8 cellular contexts compared by ENCODE assay signal in genomic region chr9:128067898-128068655, GRCh38. TPM values are rescaled to one million over a fixed set of nuclear protein-coding genes. Genes with fewer than 3 reads are reported as not detected.
DNase-seq lines count a peak whose midpoint lies in the region; ATAC-seq, FAIRE-seq and TF ChIP-seq lines count a peak whose summit lies in the region.

SLC25A25 (plus strand) TSS chr9:128068232; CDS start chr9:128068320, 88 bp downstream.

- H3K27ac ChIP-seq in OCI-LY3 (ENCODE audit: low read length) = peak within 1 kb of the TSS; percentile 95
- peak within 1 kb of the TSS; percentile 96 for H3K27ac ChIP-seq in endothelial cell of umbilical vein (ENCODE audit: insufficient read depth, low read depth, low read length)

- H3K27me3 Mint-ChIP-seq in Calu3 (ENCODE audit: unreplicated experiment) = no peaks in the 10 kb centered on the region

- H3K79me2 ChIP-seq in OCI-LY3 (ENCODE audit: low read length) = peaks cover 59% of the 10 kb centered on the region
- H3K79me2 ChIP-seq in endothelial cell of umbilical vein (ENCODE audit: control insufficient read depth, insufficient read depth, low read length) = peaks cover 42% of the 10 kb centered on the region

- H3K9me1 ChIP-seq in endothelial cell of umbilical vein (replicated peaks; ENCODE audit: control insufficient read depth, extremely low read depth, insufficient read depth, low read length) = no peaks in the 10 kb centered on the region

- no TSS peak for BruUV-seq in Calu3 (replicated peaks; lab: Mats Ljungman, UMichigan)
- BruUV-seq in endothelial cell of umbilical vein (replicated peaks; lab: Mats Ljungman, UMichigan) = no TSS peak

- H3K36me3 Mint-ChIP-seq in Calu3 (ENCODE audit: insufficient read depth, unreplicated experiment) = peaks cover 23% of the 10 kb centered on the region

- H3K27me3 ChIP-seq in OCI-LY3 (ENCODE audit: low read depth, low read length) (no peaks in the 10 kb centered on the region), endothelial cell of umbilical vein (ENCODE audit: control insufficient read depth in 2 of 2, insufficient read depth in 2 of 2, low read length in 2 of 2) (no peaks in the 10 kb centered on the region)

- intact Hi-C loops in Calu3 (cut with micrococcal nuclease; ENCODE audit: unreplicated experiment) = no loop called here
- intact Hi-C loops in endothelial cell of umbilical vein (cut with micrococcal nuclease) = loop anchor here (1.0 kb wide), 4 partner anchors 26 to 60 kb away; no protein-coding TSS in a partner anchor

- peaks cover 14% of the 10 kb centered on the region for H3K4me1 Mint-ChIP-seq in Calu3 (ENCODE audit: low read depth, unreplicated experiment)

- peak within 1 kb of the TSS; percentile 81; the same call in 1 of the 2 replicates for H2AFZ ChIP-seq in OCI-LY3 (ENCODE audit: low read depth, low read length)
- H2AFZ ChIP-seq in endothelial cell of umbilical vein (ENCODE audit: low read depth, low read length) = peak within 1 kb of the TSS; percentile 64

- DNase-seq in Calu3 (peak; percentile 99), HuH-7 (ENCODE audit: low spot score) (peak; percentile 98), endothelial cell of umbilical vein (ENCODE audit: low read depth, low spot score) (peak; percentile 100), middle frontal gyrus (ENCODE audit: extremely low spot score, low spot score) (peak; percentile 98)
- DNase-seq in activated CD8-positive, alpha-beta memory T cell treated with anti-CD3 and anti-CD28 coated beads, Interleukin-2, amount 50 U/mL, for 48 hours = peak; percentile 100
- peak; percentile 100 for DNase-seq in stimulated activated CD8-positive, alpha-beta memory T cell treated with anti-CD3 and anti-CD28 coated beads, Interleukin-2, amount 100 ng/mL, for 48 hours (ENCODE audit: low read depth in 2 of 2)

- peak within 1 kb of the TSS; percentile 99 for H3K9ac ChIP-seq in OCI-LY3 (ENCODE audit: low read length)
- H3K9ac ChIP-seq in endothelial cell of umbilical vein (replicated peaks; ENCODE audit: extremely low read depth, insufficient read depth, low read length) = peak within 1 kb of the TSS; percentile 92

- POLR2A ChIA-PET in endothelial cell of umbilical vein (lab: Charles Lee) = interaction anchor here (1.1 to 1.6 kb wide), 3 partner anchors 10 to 32 kb away, joined by 3 to 8 read pairs (median 3); no protein-coding TSS in a partner anchor

- H3K27ac Mint-ChIP-seq in Calu3 (ENCODE audit: unreplicated experiment) = peak within 1 kb of the TSS; percentile 56

- no peaks in the 10 kb centered on the region for H4K20me1 ChIP-seq in OCI-LY3 (ENCODE audit: insufficient read depth, low read length)
- no peaks in the 10 kb centered on the region for H4K20me1 ChIP-seq in endothelial cell of umbilical vein (replicated peaks; ENCODE audit: control insufficient read depth, extremely low read depth, insufficient read depth, low read length)

- H3K36me3 ChIP-seq in OCI-LY3 (replicated peaks; ENCODE audit: low read depth, low read length) = no peaks in the 10 kb centered on the region
- no peaks in the 10 kb centered on the region for H3K36me3 ChIP-seq in endothelial cell of umbilical vein (ENCODE audit: control insufficient read depth in 2 of 2, extremely low read depth in 1 of 2, insufficient read depth in 2 of 2, low read length in 2 of 2)

- CTCF ChIA-PET in Calu3 (lab: Charles Lee) (interaction anchor here (0.6 to 2.1 kb wide), 4 partner anchors 11 to 60 kb away, joined by 3 to 11 read pairs (median 4); no protein-coding TSS in a partner anchor), endothelial cell of umbilical vein (lab: Charles Lee) (interaction anchor here (0.6 to 2.1 kb wide), 12 partner anchors 11 to 125 kb away, joined by 3 to 10 read pairs (median 6); no protein-coding TSS in a partner anchor)

- dilution Hi-C loops in endothelial cell of umbilical vein (cut with MboI; ENCODE audit: extremely low pct_ligation_motif_present, low sequenced_read_pairs) = no loop called here

- peak; percentile 62 for ATAC-seq in GM21515 (IDR thresholded peaks at IDR 0.05; ENCODE audit: unreplicated experiment)

- H3K4me1 ChIP-seq in OCI-LY3 (ENCODE audit: low read length) (peaks cover 47% of the 10 kb centered on the region), endothelial cell of umbilical vein (ENCODE audit: control insufficient read depth, extremely low read depth, insufficient read depth, low read length) (peaks cover 25% of the 10 kb centered on the region)

- no peak for FAIRE-seq in endothelial cell of umbilical vein (lab: Jason Lieb, UNC)

- peak; percentile 61 for TF ChIP-seq POLR2A in endothelial cell of umbilical vein (IDR thresholded peaks at IDR 0.05; ENCODE audit: low read depth, low read length)

- H3K4me3 ChIP-seq in OCI-LY3 (ENCODE audit: low read length) (peak within 1 kb of the TSS; percentile 94), endothelial cell of umbilical vein (replicated peaks in 1 of 3; ENCODE audit: insufficient read depth in 1 of 3, low read depth in 1 of 3, low read length in 3 of 3) (peak within 1 kb of the TSS; percentile 30 to 79 (median 75))

- peak within 1 kb of the TSS; percentile 96 for H3K4me2 ChIP-seq in OCI-LY3 (ENCODE audit: low read length)
- H3K4me2 ChIP-seq in endothelial cell of umbilical vein (ENCODE audit: insufficient read depth, low read length) = peak within 1 kb of the TSS; percentile 87

- no peaks in the 10 kb centered on the region for H3K9me3 Mint-ChIP-seq in Calu3 (ENCODE audit: low read depth, unreplicated experiment)

- TF ChIP-seq CTCF in Calu3 (IDR thresholded peaks at IDR 0.05; ENCODE audit: unreplicated experiment) (no peak), OCI-LY3 (IDR thresholded peaks at IDR 0.05; ENCODE audit: low read depth, low read length) (no peak), endothelial cell of umbilical vein (IDR thresholded peaks at IDR 0.05; ENCODE audit: extremely low read depth in 1 of 2, insufficient read depth in 1 of 2, low read depth in 1 of 2, low read length in 2 of 2) (no peak)

- H3K4me3 Mint-ChIP-seq in Calu3 (ENCODE audit: low read depth, unreplicated experiment) = no peak within 1 kb of the TSS

- H3K9me3 ChIP-seq in OCI-LY3 (ENCODE audit: insufficient read depth, low read length) = no peaks in the 10 kb centered on the region
- H3K9me3 ChIP-seq in endothelial cell of umbilical vein (replicated peaks; ENCODE audit: control insufficient read depth, insufficient read depth, low read length) = no peaks in the 10 kb centered on the region

TF ChIP-seq in endothelial cell of umbilical vein, 7 proteins besides CTCF, POLR2A, EP300 and RAD21:
- TF ChIP-seq FOS (IDR thresholded peaks at IDR 0.05; ENCODE audit: borderline replicate concordance, insufficient read depth, low read length) = peak; percentile 26
- no peak for TF ChIP-seq JUN (IDR thresholded peaks at IDR 0.05; ENCODE audit: borderline replicate concordance, insufficient read depth, insufficient read length, low read depth)
- no peak for TF ChIP-seq GATA2 (IDR thresholded peaks at IDR 0.05; ENCODE audit: insufficient read depth, insufficient read length, low read depth, low read length)
- TF ChIP-seq EZH2 (IDR thresholded peaks at IDR 0.05; ENCODE audit: borderline replicate concordance, low read depth, low read length, severe bottlenecking) = no peak
- TF ChIP-seq POLR2AphosphoS5 (IDR thresholded peaks at IDR 0.05; ENCODE audit: insufficient read depth, low read depth, low read length) = peak; percentile 76
- TF ChIP-seq MYC (IDR thresholded peaks at IDR 0.05; ENCODE audit: low read depth, low read length) = no peak
TF ChIP-seq in endothelial cell of umbilical vein: peak in this region for 2.

RNA-seq across cellular contexts. Expression of gene SLC25A25, which starts in this region (rescaled TPM):
- 19.5 and 22.1 TPM in 2 replicates for total RNA-seq in Calu3 (2022)
- total RNA-seq in endothelial cell of umbilical vein = 20.1 and 20.2 TPM in 2 replicates
- 14.2 and 18.1 TPM in 2 replicates for polyA plus RNA-seq in endothelial cell of umbilical vein
- 17.3 and 21.7 TPM in 2 replicates for polyA plus RNA-seq in endothelial cell of umbilical vein (2011; cell fraction: cytosol; rRNA removed)
- polyA plus RNA-seq in endothelial cell of umbilical vein (2011; cell fraction: nucleus; rRNA removed) = 54.4 and 63.0 TPM in 2 replicates
- 11.9 and 22.6 TPM in 2 replicates for polyA plus RNA-seq in endothelial cell of umbilical vein (2012)
- 16.6 and 17.6 TPM in 2 replicates for polyA minus RNA-seq in endothelial cell of umbilical vein
- 20.1 TPM for polyA minus RNA-seq in endothelial cell of umbilical vein (2011; cell fraction: cytosol; rRNA and poly(A)+ RNA removed)
- 24.4 and 32.2 TPM in 2 replicates for polyA minus RNA-seq in endothelial cell of umbilical vein (2011; cell fraction: nucleus; rRNA and poly(A)+ RNA removed)

Comparison
In these comparisons a context has a peak if more than half of its experiments do, and no peak if none do; other contexts are left out.
1. Peak in every context shown above with its lines: DNase-seq, ATAC-seq, H3K4me3 ChIP-seq and H3K27ac ChIP-seq.